Comparison of ENCODE assay signal across 20 cellular contexts in the genomic region with DNA sequence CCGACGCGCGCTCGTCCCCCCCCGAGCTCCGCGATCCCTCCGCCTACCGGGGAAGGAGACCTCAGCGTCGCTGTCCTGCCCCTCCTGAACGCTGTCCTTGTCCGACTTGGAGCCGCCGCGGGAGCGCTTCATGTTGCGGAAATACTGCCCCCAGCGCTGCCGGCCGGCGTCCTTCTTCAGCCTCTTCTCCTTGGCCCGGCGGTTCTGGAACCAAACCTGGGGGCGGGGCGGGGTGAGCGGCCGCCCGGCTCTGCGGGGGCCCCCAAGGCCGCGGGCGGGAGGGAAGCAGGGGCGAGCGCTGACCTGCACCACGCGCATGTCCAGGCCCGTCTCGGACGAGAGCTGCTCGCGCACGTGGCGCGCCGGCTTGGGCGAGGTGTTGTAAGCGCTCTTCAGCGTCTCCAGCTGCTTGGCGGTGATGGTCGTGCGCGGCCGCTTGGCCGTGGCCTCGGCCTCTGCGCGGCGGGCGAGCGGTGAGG. TPM values are rescaled to one million over a fixed set of nuclear protein-coding genes. Genes with fewer than 3 reads are reported as not detected.
A peak's percentile ranks its signal among the peaks of the same experiment; 100 is the strongest.
DNase-seq lines count a peak whose midpoint lies in the region; ATAC-seq, FAIRE-seq and TF ChIP-seq lines count a peak whose summit lies in the region.
"Had no signal": no experiment of that assay in that cellular context is flagged by ENCODE, and none has a peak within 500 bp of the region (broad histone marks: within the 10 kb centered on the region; RNA-seq: fewer than 3 reads in every experiment).

No MANE protein-coding gene starts in this region.

- no peak for FAIRE-seq in A549 (lab: Jason Lieb, UNC)
- FAIRE-seq: endometrium, HTR-8/SVneo, islet of Langerhans had no signal

- H3K4me3 Mint-ChIP-seq in activated T-cell treated with anti-CD3 and anti-CD28 coated beads, Interleukin-2, amount 50 U/mL, for 72 hours = no peak overlapping the region
- H3K4me3 Mint-ChIP-seq in natural killer cell treated with Interleukin-12 subunit alpha and Interleukin-12 subunit beta and Interleukin-15 and Interleukin-18, amount 100 ng/mL, for 72 hours = no peak overlapping the region
- H3K4me3 Mint-ChIP-seq: activated naive CD8-positive, alpha-beta T cell had no signal

- no peak for TF ChIP-seq EP300 in A549 (IDR thresholded peaks at IDR 0.05)

- H3K4me1 ChIP-seq in A549 = peaks cover 12% of the 10 kb centered on the region
- H3K4me1 ChIP-seq in RWPE2 (ENCODE audit: insufficient read depth, poor library complexity, severe bottlenecking) = no peaks in the 10 kb centered on the region
- H3K4me1 ChIP-seq in foreskin keratinocyte = no peaks in the 10 kb centered on the region

- H3K27ac Mint-ChIP-seq in activated T-cell treated with anti-CD3 and anti-CD28 coated beads, Interleukin-2, amount 50 U/mL, for 72 hours = no peak overlapping the region
- no peak overlapping the region for H3K27ac Mint-ChIP-seq in natural killer cell treated with Interleukin-12 subunit alpha and Interleukin-12 subunit beta and Interleukin-15 and Interleukin-18, amount 100 ng/mL, for 72 hours
- H3K27ac Mint-ChIP-seq: activated naive CD8-positive, alpha-beta T cell had no signal

- no peaks in the 10 kb centered on the region for H3K9me3 ChIP-seq in A549
- no peaks in the 10 kb centered on the region for H3K9me3 ChIP-seq in RWPE2 (ENCODE audit: severe bottlenecking)
- H3K9me3 ChIP-seq: gastroesophageal sphincter, thoracic aorta had no signal

- POLR2A ChIA-PET in A549 (lab: Yijun Ruan, JAX) = no interaction called here

- no peak overlapping the region for H3K27ac ChIP-seq in A549
- H3K27ac ChIP-seq in RWPE2 (ENCODE audit: poor library complexity, severe bottlenecking) = no peak overlapping the region
- H3K27ac ChIP-seq in foreskin keratinocyte = no peak overlapping the region
- H3K27ac ChIP-seq: BLaER1, gastroesophageal sphincter, thoracic aorta had no signal

- DNase-seq in A549 (ENCODE audit: low read depth in 1 of 2, low spot score in 1 of 2) (peak in 1 of 2 experiments; percentile 60), Daoy (ENCODE audit: low read depth) (peak; percentile 43), RWPE2 (ENCODE audit: low spot score) (no peak), foreskin keratinocyte (peak; percentile 10 to 28)
- DNase-seq in activated T-cell treated with anti-CD3 and anti-CD28 coated beads, Interleukin-2, amount 50 U/mL, for 72 hours = no peak
- DNase-seq in natural killer cell treated with Interleukin-12 subunit alpha and Interleukin-12 subunit beta and Interleukin-15 and Interleukin-18, amount 100 ng/mL, for 72 hours (ENCODE audit: low spot score) = no peak
- no peak for DNase-seq in stimulated activated naive CD4-positive, alpha-beta T cell (lab: John Stamatoyannopoulos, UW)
- DNase-seq: activated CD4-positive, alpha-beta T cell treated with anti-CD3 and anti-CD28 coated beads for 48 hours; midbrain; NCI-H2081 treated with DMSO at 0.1 percent for 48 hours; nucleus accumbens; right cardiac atrium had no signal

- CTCF ChIA-PET in A549 (lab: Yijun Ruan, JAX) = no interaction called here

- peaks cover 94% of the 10 kb centered on the region for H3K27me3 ChIP-seq in RWPE2 (ENCODE audit: insufficient read depth, poor library complexity, severe bottlenecking)
- peaks cover 98% of the 10 kb centered on the region for H3K27me3 ChIP-seq in foreskin keratinocyte

- no peaks in the 10 kb centered on the region for H3K36me3 ChIP-seq in RWPE2 (ENCODE audit: low read depth)
- H3K36me3 ChIP-seq: BLaER1, gastroesophageal sphincter, thoracic aorta had no signal

- TF ChIP-seq CTCF in A549 (IDR thresholded peaks at IDR 0.05) (no peak), RWPE2 (IDR thresholded peaks at IDR 0.05; ENCODE audit: poor library complexity, severe bottlenecking) (peak; percentile 6), foreskin keratinocyte (conservative IDR thresholded peaks at IDR 0.05) (no peak)

- peaks cover 10% of the 10 kb centered on the region for H3K4me1 Mint-ChIP-seq in activated T-cell treated with anti-CD3 and anti-CD28 coated beads, Interleukin-2, amount 50 U/mL, for 72 hours (ENCODE audit: low read depth)
- H3K4me1 Mint-ChIP-seq in natural killer cell treated with Interleukin-12 subunit alpha and Interleukin-12 subunit beta and Interleukin-15 and Interleukin-18, amount 100 ng/mL, for 72 hours (ENCODE audit: low read depth in 2 of 2) = peaks cover 0 to 3% of the 10 kb centered on the region in 2 donors

- H3K4me3 ChIP-seq in A549 (peak overlapping the region; percentile 36; the same call in 2 of the 3 replicates), RWPE2 (ENCODE audit: severe bottlenecking) (no peak overlapping the region)
- H3K4me3 ChIP-seq: BLaER1, gastroesophageal sphincter, thoracic aorta had no signal

- ATAC-seq in A549 (peak; percentile 21 to 34; a peak in 4 of 6 replicates), RWPE2 (ENCODE audit: low read depth) (peak; percentile 27; the same call in 2 of the 3 replicates), foreskin keratinocyte (no peak), HG03354 (IDR thresholded peaks at IDR 0.05; ENCODE audit: poor library complexity, severe bottlenecking, unreplicated experiment) (no peak)
- no peak for ATAC-seq in activated T-cell treated with anti-CD3 and anti-CD28 coated beads, Interleukin-2, amount 50 U/mL, for 72 hours (replicated peaks in 1 of 2)
- ATAC-seq in natural killer cell treated with Interleukin-12 subunit alpha and Interleukin-12 subunit beta and Interleukin-15 and Interleukin-18, amount 100 ng/mL, for 72 hours = no peak
- ATAC-seq: gastroesophageal sphincter, right cardiac atrium had no signal

- no peaks in the 10 kb centered on the region for H3K36me3 Mint-ChIP-seq in activated T-cell treated with anti-CD3 and anti-CD28 coated beads, Interleukin-2, amount 50 U/mL, for 72 hours (ENCODE audit: insufficient read depth in 2 of 2)
- H3K36me3 Mint-ChIP-seq in natural killer cell treated with Interleukin-12 subunit alpha and Interleukin-12 subunit beta and Interleukin-15 and Interleukin-18, amount 100 ng/mL, for 72 hours = no peaks in the 10 kb centered on the region
- H3K36me3 Mint-ChIP-seq: activated naive CD8-positive, alpha-beta T cell had no signal

- TF ChIP-seq POLR2A in A549 (IDR thresholded peaks at IDR 0.05; ENCODE audit: low read length) = no peak

- no peak for TF ChIP-seq RAD21 in A549 (conservative IDR thresholded peaks at IDR 0.05 in 1 of 2, IDR thresholded peaks at IDR 0.05 in 1 of 2)

- peaks cover 45% of the 10 kb centered on the region for H3K27me3 Mint-ChIP-seq in activated T-cell treated with anti-CD3 and anti-CD28 coated beads, Interleukin-2, amount 50 U/mL, for 72 hours (ENCODE audit: low read depth)
- H3K27me3 Mint-ChIP-seq in natural killer cell treated with Interleukin-12 subunit alpha and Interleukin-12 subunit beta and Interleukin-15 and Interleukin-18, amount 100 ng/mL, for 72 hours = peaks cover 9 to 16% of the 10 kb centered on the region in 2 donors

- no peaks in the 10 kb centered on the region for H3K9me3 Mint-ChIP-seq in activated T-cell treated with anti-CD3 and anti-CD28 coated beads, Interleukin-2, amount 50 U/mL, for 72 hours
- no peaks in the 10 kb centered on the region for H3K9me3 Mint-ChIP-seq in natural killer cell treated with Interleukin-12 subunit alpha and Interleukin-12 subunit beta and Interleukin-15 and Interleukin-18, amount 100 ng/mL, for 72 hours

- peak overlapping the region; percentile 75 for H3K4me2 ChIP-seq in A549
- H3K4me2 ChIP-seq: BLaER1 had no signal

- 7% methylated on average over 28 of the region's 62 CpGs for WGBS in A549 (ENCODE audit: missing lambda C conversion rate)

TF ChIP-seq in A549, 52 proteins besides CTCF, POLR2A, EP300 and RAD21:
- TF ChIP-seq, protein P1, sequence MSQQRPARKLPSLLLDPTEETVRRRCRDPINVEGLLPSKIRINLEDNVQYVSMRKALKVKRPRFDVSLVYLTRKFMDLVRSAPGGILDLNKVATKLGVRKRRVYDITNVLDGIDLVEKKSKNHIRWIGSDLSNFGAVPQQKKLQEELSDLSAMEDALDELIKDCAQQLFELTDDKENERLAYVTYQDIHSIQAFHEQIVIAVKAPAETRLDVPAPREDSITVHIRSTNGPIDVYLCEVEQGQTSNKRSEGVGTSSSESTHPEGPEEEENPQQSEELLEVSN (IDR thresholded peaks at IDR 0.05; ENCODE audit: borderline replicate concordance, low read depth) = peak; percentile 86
- TF ChIP-seq, protein P2, sequence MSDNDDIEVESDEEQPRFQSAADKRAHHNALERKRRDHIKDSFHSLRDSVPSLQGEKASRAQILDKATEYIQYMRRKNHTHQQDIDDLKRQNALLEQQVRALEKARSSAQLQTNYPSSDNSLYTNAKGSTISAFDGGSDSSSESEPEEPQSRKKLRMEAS (IDR thresholded peaks at IDR 0.05) = peak; percentile 85
- TF ChIP-seq EHMT2 (IDR thresholded peaks at IDR 0.05; ENCODE audit: low read depth) (no peak), MAZ (IDR thresholded peaks at IDR 0.05; ENCODE audit: borderline replicate concordance, low read depth, low read length) (no peak)

RNA-seq across cellular contexts. Expression of a gene that starts 6.3 kb away (rescaled TPM):
- polyA plus RNA-seq in A549 (2011; rRNA removed) (0.03 and 0.04 TPM in 2 replicates), A549 (2017; fragmentation: RNase III; extraction: RNeasy Plus Mini Kit Qiagen cat#74134 plus additional on column Dnase treatment) (0.03 to 0.04 TPM in 2 of 3 replicates, not detected in the other), foreskin keratinocyte (not detected in 2 replicates)
- polyA plus RNA-seq in A549 (2012; cell fraction: cytosol; rRNA removed) = 0.03 TPM in 1 of 2 replicates, not detected in the other
- 0.04 and 0.10 TPM in 2 replicates for polyA plus RNA-seq in A549 (2012; cell fraction: nucleus; rRNA removed)
- not detected in 2 replicates for polyA minus RNA-seq in A549 (2011; rRNA and poly(A)+ RNA removed)
- total RNA-seq in Daoy (2014; rRNA removed; shearing (Covaris generic)) = not detected in 2 replicates
- not detected in 2 replicates for total RNA-seq in foreskin keratinocyte
- total RNA-seq in activated T-cell treated with anti-CD3 and anti-CD28 coated beads, Interleukin-2, amount 50 U/mL, for 72 hours = under 1 TPM in 1 of 2 donors, not detected in 1; 0.17 TPM
- total RNA-seq in natural killer cell treated with Interleukin-12 subunit alpha and Interleukin-12 subunit beta and Interleukin-15 and Interleukin-18, amount 100 ng/mL, for 72 hours = under 1 TPM in 1 of 2 donors, not detected in 1; 0.12 TPM
- total RNA-seq: gastroesophageal sphincter, right cardiac atrium, thoracic aorta had no signal
- polyA plus RNA-seq: right cardiac atrium had no signal

RNA-seq across cellular contexts. Expression of a gene that starts 47.0 kb away (rescaled TPM):
- 29.5 and 30.2 TPM in 2 replicates for polyA plus RNA-seq in A549 (2011; rRNA removed)
- 19.5 and 21.6 TPM in 2 replicates for polyA plus RNA-seq in A549 (2012; cell fraction: cytosol; rRNA removed)
- 41.9 and 47.6 TPM in 2 replicates for polyA plus RNA-seq in A549 (2012; cell fraction: nucleus; rRNA removed)
- 22.3 to 23.0 TPM (median 22.9 TPM) in 3 replicates for polyA plus RNA-seq in A549 (2017; fragmentation: RNase III; extraction: RNeasy Plus Mini Kit Qiagen cat#74134 plus additional on column Dnase treatment)
- polyA minus RNA-seq in A549 (2011; rRNA and poly(A)+ RNA removed) = 15.5 and 16.6 TPM in 2 replicates
- total RNA-seq in Daoy (2014; rRNA removed; shearing (Covaris generic)) = 25.8 and 30.3 TPM in 2 replicates
- total RNA-seq in foreskin keratinocyte = 11.9 and 13.6 TPM in 2 replicates
- 6.4 and 7.0 TPM in 2 replicates for polyA plus RNA-seq in foreskin keratinocyte
- total RNA-seq in activated T-cell treated with anti-CD3 and anti-CD28 coated beads, Interleukin-2, amount 50 U/mL, for 72 hours = 10 to 100 TPM; 21.5 to 25.1 TPM
- 10 to 100 TPM; 16.4 to 27.3 TPM for total RNA-seq in natural killer cell treated with Interleukin-12 subunit alpha and Interleukin-12 subunit beta and Interleukin-15 and Interleukin-18, amount 100 ng/mL, for 72 hours

Comparison
In these comparisons a context has a peak if more than half of its experiments do, and no peak if none do; other contexts are left out.
1. ATAC-seq: peak in A549 (2 of 2) and RWPE2 (single experiment); none in foreskin keratinocyte (single experiment), activated T-cell treated with anti-CD3 and anti-CD28 coated beads, Interleukin-2, amount 50 U/mL, for 72 hours (0 of 2), natural killer cell treated with Interleukin-12 subunit alpha and Interleukin-12 subunit beta and Interleukin-15 and Interleukin-18, amount 100 ng/mL, for 72 hours (0 of 2) and HG03354 (single experiment).
2. DNase-seq: peak in Daoy (single experiment) and foreskin keratinocyte (2 of 2); none in RWPE2 (single experiment), activated T-cell treated with anti-CD3 and anti-CD28 coated beads, Interleukin-2, amount 50 U/mL, for 72 hours (0 of 2), natural killer cell treated with Interleukin-12 subunit alpha and Interleukin-12 subunit beta and Interleukin-15 and Interleukin-18, amount 100 ng/mL, for 72 hours (single experiment) and stimulated activated naive CD4-positive, alpha-beta T cell (0 of 6).